In the genomic region with DNA sequence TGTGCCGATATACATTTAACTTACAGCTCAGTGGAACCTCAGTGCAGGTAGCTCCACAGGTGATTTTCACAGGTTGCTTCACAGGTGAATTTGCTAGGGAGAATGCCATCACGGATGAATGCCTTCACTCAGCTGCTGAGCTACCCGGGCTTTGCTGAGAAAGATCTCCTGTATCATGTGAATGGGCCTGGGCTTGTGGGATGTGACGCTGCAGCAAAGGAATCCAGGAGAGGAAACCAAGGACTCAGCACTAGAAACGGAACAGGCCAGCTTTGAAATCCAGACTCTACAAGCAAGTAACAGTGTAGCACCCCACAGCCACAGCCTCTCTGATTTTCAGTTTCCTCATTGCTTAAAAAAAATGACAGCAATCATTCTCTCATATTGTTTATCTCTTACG, we compare ENCODE assay signal across 22 cellular contexts.
"Had no signal": no experiment of that assay in that cellular context is flagged by ENCODE, and none has a peak within 500 bp of the region (broad histone marks: within the 10 kb centered on the region; RNA-seq: fewer than 3 reads in every experiment).

No MANE protein-coding gene starts in this region.

- DNase-seq: cerebellar nuclear complex; colonic mucosa; dermis blood vessel endothelial cell; effector CD4-positive, alpha-beta T cell; gastrocnemius medialis; glutamatergic neuron; islet precursor cell; left colon; mesendoderm; naive B cell; posterior cingulate gyrus; sigmoid colon; stimulated activated CD4-positive, alpha-beta T cell treated with anti-CD3 and anti-CD28 coated beads, Interleukin-12 subunit alpha, Interleukin-12 subunit beta, amount 100 ng/mL, for 4 hours; stimulated activated naive CD4-positive, alpha-beta T cell; stomach; substantia nigra; trophoblast cell had no signal

- H3K27me3 Mint-ChIP-seq: naive B cell had no signal

- H3K4me1 Mint-ChIP-seq: naive B cell, nephron had no signal

- H3K4me3 ChIP-seq: colonic mucosa, gastrocnemius medialis, right atrium auricular region, sigmoid colon, skin epidermis, stomach, thoracic aorta had no signal

- ATAC-seq: gastrocnemius medialis, left colon had no signal

- H3K9me3 Mint-ChIP-seq: naive B cell, nephron had no signal

- H3K27ac ChIP-seq: colonic mucosa, epithelial cell of prostate, gastrocnemius medialis, right atrium auricular region, sigmoid colon, skin epidermis, stomach, thoracic aorta had no signal

- H3K36me3 Mint-ChIP-seq: naive B cell had no signal

- H3K27me3 ChIP-seq: colonic mucosa, gastrocnemius medialis, right atrium auricular region, sigmoid colon, stomach had no signal

- H3K27ac Mint-ChIP-seq: naive B cell, nephron had no signal

- H3K4me1 ChIP-seq: colonic mucosa, gastrocnemius medialis, right atrium auricular region, sigmoid colon, stomach had no signal

- H3K4me3 Mint-ChIP-seq: naive B cell, nephron had no signal
